In genomic region chr18:23565916-23566547, GRCh38 we compare ENCODE assay signal across 14 cellular contexts. TPM values are rescaled to one million over a fixed set of nuclear protein-coding genes. Genes with fewer than 3 reads are reported as not detected.
DNase-seq lines count a peak whose midpoint lies in the region; ATAC-seq and TF ChIP-seq lines count a peak whose summit lies in the region.
"Had no signal": no experiment of that assay in that cellular context is flagged by ENCODE, and none has a peak within 500 bp of the region (broad histone marks: within the 10 kb centered on the region; RNA-seq: fewer than 3 reads in every experiment).

No MANE protein-coding gene starts in this region.

- H3F3A ChIP-seq in PC-9 (ENCODE audit: insufficient read depth, low read depth), result no peaks in the 10 kb centered on the region

- H3K9me3 Mint-ChIP-seq in Calu3 (ENCODE audit: low read depth, unreplicated experiment), result no peaks in the 10 kb centered on the region
- H3K9me3 Mint-ChIP-seq in natural killer cell treated with Interleukin-12 subunit alpha and Interleukin-12 subunit beta and Interleukin-15 and Interleukin-18, amount 100 ng/mL, for 72 hours, result no peaks in the 10 kb centered on the region
- H3K9me3 Mint-ChIP-seq: CD4-positive, CD25-positive, alpha-beta regulatory T cell; HFFc6 had no signal

- POLR2A ChIA-PET in PC-9 (lab: Charles Lee; ENCODE audit: unreplicated experiment), result no interaction called here

- H3K79me2 ChIP-seq in PC-9 (ENCODE audit: low read depth), result no peaks in the 10 kb centered on the region

- no peaks in the 10 kb centered on the region for H4K20me1 ChIP-seq in PC-9 (ENCODE audit: insufficient read depth)

- DNase-seq in Calu3, result no peak
- DNase-seq in PC-9, result peak in 1 of 2 experiments; percentile 75
- peak; percentile 18 for DNase-seq in fibroblast of mammary gland (ENCODE audit: low read depth)
- no peak for DNase-seq in natural killer cell treated with Interleukin-12 subunit alpha and Interleukin-12 subunit beta and Interleukin-15 and Interleukin-18, amount 100 ng/mL, for 72 hours (ENCODE audit: low spot score)
- DNase-seq in Peyer's patch, result no peak
- DNase-seq in H7, result no peak
- DNase-seq in stimulated activated CD4-positive, alpha-beta T cell treated with anti-CD3 and anti-CD28 coated beads, Interleukin-2, amount 100 ng/mL, for 48 hours, result no peak
- no peak for DNase-seq in NCI-H446 (lab: John Stamatoyannopoulos, UW)
- DNase-seq: CD4-positive, CD25-positive, alpha-beta regulatory T cell; HFFc6; NCI-H1105; NCI-H1694 treated with DMSO at 0.1 percent for 48 hours; NCI-H345; SHP77 treated with DMSO at 0.1 percent for 48 hours had no signal

- H3K4me2 ChIP-seq in PC-9, result no peak overlapping the region

- CTCF ChIA-PET in Calu3 (lab: Charles Lee), result interaction anchor here (0.6 kb wide), 1 partner anchor 874 kb away, joined by 6 read pairs; no protein-coding TSS in a partner anchor
- CTCF ChIA-PET in PC-9 (lab: Charles Lee), result no interaction called here

- intact Hi-C loops in Calu3 (cut with micrococcal nuclease; ENCODE audit: unreplicated experiment) (no loop called here), PC-9 (cut with micrococcal nuclease; ENCODE audit: unreplicated experiment) (no loop called here)

- no peak overlapping the region for H3K4me3 ChIP-seq in PC-9
- no peak overlapping the region for H3K4me3 ChIP-seq in fibroblast of mammary gland (ENCODE audit: control insufficient read depth, low read depth, low read length)
- no peak overlapping the region for H3K4me3 ChIP-seq in Peyer's patch
- H3K4me3 ChIP-seq in H7 (ENCODE audit: insufficient read depth, low read depth, low read length), result no peak overlapping the region

- H3K9me2 ChIP-seq in PC-9 (ENCODE audit: insufficient read depth), result no peaks in the 10 kb centered on the region

- H3K4me1 ChIP-seq in PC-9 (replicated peaks; ENCODE audit: insufficient read depth) (0 out of 2 replicates have a peak, but pooled peaks cover 6% of the 10 kb centered on the region), Peyer's patch (no peaks in the 10 kb centered on the region)

- ATAC-seq in natural killer cell treated with Interleukin-12 subunit alpha and Interleukin-12 subunit beta and Interleukin-15 and Interleukin-18, amount 100 ng/mL, for 72 hours, result no peak

- TF ChIP-seq CTCF in Calu3 (IDR thresholded peaks at IDR 0.05; ENCODE audit: unreplicated experiment), result no peak
- no peak for TF ChIP-seq CTCF in PC-9 (conservative IDR thresholded peaks at IDR 0.05)
- TF ChIP-seq CTCF in fibroblast of mammary gland (conservative IDR thresholded peaks at IDR 0.05; ENCODE audit: control insufficient read depth, insufficient read depth, low read depth, low read length), result no peak
- TF ChIP-seq CTCF in Peyer's patch (IDR thresholded peaks at IDR 0.05), result no peak

- H3K9me3 ChIP-seq in PC-9 (ENCODE audit: insufficient read depth, low read depth) (no peaks in the 10 kb centered on the region), Peyer's patch (no peaks in the 10 kb centered on the region)

- H3K36me3 ChIP-seq in PC-9 (ENCODE audit: low read depth) (peaks cover 14% of the 10 kb centered on the region; the same call in 1 of the 2 replicates), Peyer's patch (peaks cover 0 to 75% (median 0%) of the 10 kb centered on the region in 3 donors), H7 (replicated peaks; ENCODE audit: control insufficient read depth, insufficient read depth, low read length) (peaks cover 11% of the 10 kb centered on the region)

- H3K27ac ChIP-seq in PC-9 (peak overlapping the region; percentile 50; the same call in 1 of the 2 replicates), Peyer's patch (no peak overlapping the region)

- peaks cover 85% of the 10 kb centered on the region for H3K36me3 Mint-ChIP-seq in Calu3 (ENCODE audit: insufficient read depth, unreplicated experiment)
- H3K36me3 Mint-ChIP-seq in natural killer cell treated with Interleukin-12 subunit alpha and Interleukin-12 subunit beta and Interleukin-15 and Interleukin-18, amount 100 ng/mL, for 72 hours, result peaks cover 51% of the 10 kb centered on the region

- H3K4me3 Mint-ChIP-seq in Calu3 (ENCODE audit: low read depth, unreplicated experiment), result no peak overlapping the region
- no peak overlapping the region for H3K4me3 Mint-ChIP-seq in natural killer cell treated with Interleukin-12 subunit alpha and Interleukin-12 subunit beta and Interleukin-15 and Interleukin-18, amount 100 ng/mL, for 72 hours
- H3K4me3 Mint-ChIP-seq: CD4-positive, CD25-positive, alpha-beta regulatory T cell; HFFc6 had no signal

- BruUV-seq in Calu3 (replicated peaks; lab: Mats Ljungman, UMichigan) (no TSS peak), PC-9 (replicated peaks; lab: Mats Ljungman, UMichigan) (no TSS peak)

- H3K27me3 ChIP-seq in PC-9 (ENCODE audit: insufficient read depth, low read depth) (no peaks in the 10 kb centered on the region), Peyer's patch (no peaks in the 10 kb centered on the region), H7 (ENCODE audit: control insufficient read depth, insufficient read depth, low read length) (no peaks in the 10 kb centered on the region)

- TF ChIP-seq POLR2A in Peyer's patch (IDR thresholded peaks at IDR 0.05), result no peak

- H3K4me1 Mint-ChIP-seq in Calu3 (ENCODE audit: low read depth, unreplicated experiment), result peaks cover 26% of the 10 kb centered on the region
- H3K4me1 Mint-ChIP-seq in natural killer cell treated with Interleukin-12 subunit alpha and Interleukin-12 subunit beta and Interleukin-15 and Interleukin-18, amount 100 ng/mL, for 72 hours (ENCODE audit: low read depth in 2 of 2), result peaks cover 55 to 68% of the 10 kb centered on the region in 2 donors

- H2AFZ ChIP-seq in PC-9, result no peak overlapping the region

- peak overlapping the region; percentile 74 for H3K27ac Mint-ChIP-seq in Calu3 (ENCODE audit: unreplicated experiment)
- H3K27ac Mint-ChIP-seq in natural killer cell treated with Interleukin-12 subunit alpha and Interleukin-12 subunit beta and Interleukin-15 and Interleukin-18, amount 100 ng/mL, for 72 hours, result peak overlapping the region; percentile 77 to 83
- H3K27ac Mint-ChIP-seq: HFFc6 had no signal

- no peaks in the 10 kb centered on the region for H3K27me3 Mint-ChIP-seq in Calu3 (ENCODE audit: unreplicated experiment)
- no peaks in the 10 kb centered on the region for H3K27me3 Mint-ChIP-seq in natural killer cell treated with Interleukin-12 subunit alpha and Interleukin-12 subunit beta and Interleukin-15 and Interleukin-18, amount 100 ng/mL, for 72 hours
- H3K27me3 Mint-ChIP-seq: CD4-positive, CD25-positive, alpha-beta regulatory T cell had no signal

RNA-seq across cellular contexts. Expression of gene NPC1, which starts 20.3 kb away (rescaled TPM):
- 82.6 and 84.7 TPM in 2 replicates for total RNA-seq in Calu3 (2022)
- total RNA-seq in PC-9 (2021), result 39.6 and 40.9 TPM in 2 replicates
- 10 to 100 TPM; 87.6 to 88.3 TPM for total RNA-seq in natural killer cell treated with Interleukin-12 subunit alpha and Interleukin-12 subunit beta and Interleukin-15 and Interleukin-18, amount 100 ng/mL, for 72 hours
- total RNA-seq in Peyer's patch, result 10 to 100 TPM; 62.7 to 80.1 (median 71.3) TPM
- 18.1 and 20.9 TPM in 2 replicates for total RNA-seq in H7 (2014; rRNA removed; shearing (Covaris generic))
